In genomic region chr2:152058655-152059054, GRCh38 we compare ENCODE assay signal across 33 cellular contexts.
"Had no signal": no experiment of that assay in that cellular context is flagged by ENCODE, and none has a peak within 500 bp of the region (broad histone marks: within the 10 kb centered on the region; RNA-seq: fewer than 3 reads in every experiment).

No MANE protein-coding gene starts in this region.

- DNase-seq: activated B cell treated with CpG ODN at 0.5 μM for 24 hours; activated CD4-positive, alpha-beta memory T cell treated with anti-CD3 and anti-CD28 coated beads for 36 hours; activated CD4-positive, alpha-beta T cell treated with anti-CD3 and anti-CD28 coated beads for 4 hours; activated CD4-positive, alpha-beta T cell treated with anti-CD3 and anti-CD28 coated beads, Interleukin-2, amount 10 ng/mL, durations not matched to agents 24 days and 14 days; activated CD4-positive, alpha-beta T cell treated with anti-CD3 and anti-CD28 coated beads, Interleukin-2, amount 50 U/mL, for 1 hour; activated CD4-positive, alpha-beta T cell treated with anti-CD3 and anti-CD28 coated beads, Interleukin-2, amount 50 U/mL, for 4 hours; activated CD4-positive, CD25-positive, alpha-beta regulatory T cell treated with anti-CD3 and anti-CD28 coated beads, Interleukin-2, amount 50 U/mL, for 72 hours; activated CD8-positive, alpha-beta memory T cell treated with anti-CD3 and anti-CD28 coated beads, Interleukin-2, amount 50 U/mL, for 4 hours; activated CD8-positive, alpha-beta T cell treated with anti-CD3 and anti-CD28 coated beads for 36 hours; activated effector memory CD4-positive, alpha-beta T cell treated with anti-CD3 and anti-CD28 coated beads, Interleukin-2, amount 50 U/mL, for 16 hours; activated gamma-delta T cell treated with Interleukin-2 at 50 U/mL for 16 hours; activated naive CD4-positive, alpha-beta T cell; activated naive CD4-positive, alpha-beta T cell treated with anti-CD3 and anti-CD28 coated beads for 36 hours; activated naive CD4-positive, alpha-beta T cell treated with anti-CD3 and anti-CD28 coated beads, Interleukin-2, amount 50 U/mL, for 16 hours; activated naive CD8-positive, alpha-beta T cell treated with anti-CD3 and anti-CD28 coated beads for 36 hours; activated T-cell treated with anti-CD3 and anti-CD28 coated beads for 4 hours; activated T-cell treated with anti-CD3 and anti-CD28 coated beads, Interleukin-2, amount 50 U/mL, for 1 hour; activated T-cell treated with anti-CD3 and anti-CD28 coated beads, Interleukin-2, amount 50 U/mL, for 4 hours; activated T-cell treated with anti-CD3 and anti-CD28 coated beads, Interleukin-2, amount 50 U/mL, for 72 hours; adrenal gland; amniotic stem cell; aorta; body of pancreas; brain microvascular endothelial cell; central memory CD4-positive, alpha-beta T cell; T-helper 2 cell; T-helper 9 cell had no signal

- H3K27ac ChIP-seq: adrenal gland, body of pancreas, brain microvascular endothelial cell, breast epithelium, VCaP had no signal

- FAIRE-seq: astrocyte, TTC549 had no signal

- H3K36me3 ChIP-seq: adrenal gland, brain microvascular endothelial cell, breast epithelium had no signal

- H3K9me3 ChIP-seq: adrenal gland had no signal

- ATAC-seq: activated CD8-positive, alpha-beta T cell treated with anti-CD3 and anti-CD28 coated beads for 36 hours; activated naive CD4-positive, alpha-beta T cell treated with anti-CD3 and anti-CD28 coated beads, Interleukin-2, amount 50 U/mL, for 72 hours; activated T-cell treated with anti-CD3 and anti-CD28 coated beads, Interleukin-2, amount 50 U/mL, for 4 hours; activated T-cell treated with anti-CD3 and anti-CD28 coated beads, Interleukin-2, amount 50 U/mL, for 72 hours; activated T-helper 17 cell treated with anti-CD3 and anti-CD28 coated beads, Interleukin-2, amount 50 U/mL, for 72 hours; body of pancreas had no signal

- H3K27me3 ChIP-seq: adrenal gland, body of pancreas, brain microvascular endothelial cell, breast epithelium had no signal

- H3K4me3 ChIP-seq: adrenal gland, body of pancreas, breast epithelium had no signal

- H3K4me1 ChIP-seq: adrenal gland, body of pancreas had no signal
